ENCODE assay signal across 23 cellular contexts in the genomic region with DNA sequence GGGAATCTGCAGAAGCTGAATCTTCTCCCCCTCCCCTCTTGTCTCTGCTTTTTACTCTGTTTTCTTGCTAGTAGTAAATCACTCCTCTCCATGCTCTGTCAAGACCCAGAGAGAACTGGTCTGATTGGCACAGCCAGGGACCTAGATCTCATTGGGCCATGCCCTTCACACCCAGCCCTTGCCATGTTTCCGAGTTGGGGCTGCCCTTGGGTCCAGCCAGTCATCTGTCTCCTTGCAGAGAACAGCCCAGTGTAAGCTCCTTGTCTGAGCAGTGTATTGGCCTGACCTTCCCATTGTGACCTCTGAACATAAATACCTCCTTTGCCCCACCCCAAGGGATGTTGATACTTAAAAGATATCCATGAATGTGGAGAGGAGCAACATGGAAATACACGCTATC. TPM values are rescaled to one million over a fixed set of nuclear protein-coding genes. Genes with fewer than 3 reads are reported as not detected.
A peak's percentile ranks its signal among the peaks of the same experiment; 100 is the strongest.
DNase-seq lines count a peak whose midpoint lies in the region; ATAC-seq and TF ChIP-seq lines count a peak whose summit lies in the region.
"Had no signal": no experiment of that assay in that cellular context is flagged by ENCODE, and none has a peak within 500 bp of the region (broad histone marks: within the 10 kb centered on the region; RNA-seq: fewer than 3 reads in every experiment).

No MANE protein-coding gene starts in this region.

- H3K9me3 Mint-ChIP-seq in nephron (no peaks in the 10 kb centered on the region), type B pancreatic cell (no peaks in the 10 kb centered on the region)
- H3K9me3 Mint-ChIP-seq: activated naive CD8-positive, alpha-beta T cell treated with anti-CD3 and anti-CD28 coated beads, Interleukin-2, amount 10 ng/mL, durations not matched to agents 7 days and 5 days; activated T-helper 2 cell treated with anti-CD3 and anti-CD28 coated beads, Interferon-gamma antibody, Interleukin-2, Interleukin-4, amounts not matched to agents 10 μg/mL and 5 μg/mL and 100 μg/mL, durations not matched to agents 14 hours and 24 hours and 36 hours had no signal

- no peak for DNase-seq in right atrium auricular region (ENCODE audit: low spot score)
- no peak for DNase-seq in left cardiac atrium
- no peak for DNase-seq in type B pancreatic cell (ENCODE audit: extremely low spot score, unreplicated experiment)
- DNase-seq in PC-3, result no peak
- DNase-seq in NCI-H524 (lab: John Stamatoyannopoulos, UW), result no peak
- DNase-seq: activated CD4-positive, alpha-beta T cell treated with anti-CD3 and anti-CD28 coated beads for 48 hours; activated naive CD8-positive, alpha-beta T cell treated with anti-CD3 and anti-CD28 coated beads, Interleukin-2, amount 10 ng/mL, durations not matched to agents 7 days and 5 days; MV-4-11; NCI-H1694 treated with DMSO at 0.1 percent for 48 hours; NCI-H774; OCI-M1; SIG-M5; stimulated activated CD4-positive, alpha-beta T cell treated with anti-CD3 and anti-CD28 coated beads, Interleukin-4, amount 100 ng/mL, for 4 hours had no signal

- no peak overlapping the region for H3K4me2 ChIP-seq in PC-3 (ENCODE audit: low read length)
- H3K4me2 ChIP-seq: KMS-11 had no signal

- CTCF ChIA-PET in PC-3 (lab: Charles Lee), result no interaction called here

- H3K36me3 Mint-ChIP-seq in nephron (ENCODE audit: low read depth), result no peaks in the 10 kb centered on the region
- H3K36me3 Mint-ChIP-seq in type B pancreatic cell, result no peaks in the 10 kb centered on the region
- H3K36me3 Mint-ChIP-seq: activated naive CD8-positive, alpha-beta T cell treated with anti-CD3 and anti-CD28 coated beads, Interleukin-2, amount 10 ng/mL, durations not matched to agents 7 days and 5 days had no signal

- H2AFZ ChIP-seq in PC-3 (ENCODE audit: low read length), result no peak overlapping the region

- peaks cover 34% of the 10 kb centered on the region for H3K4me1 Mint-ChIP-seq in nephron
- peaks cover 16% of the 10 kb centered on the region for H3K4me1 Mint-ChIP-seq in type B pancreatic cell (ENCODE audit: unreplicated experiment)

- H3K4me3 ChIP-seq in right atrium auricular region (no peak overlapping the region), PC-3 (ENCODE audit: low read length) (no peak overlapping the region)
- H3K4me3 ChIP-seq: BLaER1 treated with 17β-estradiol and CSF1 and Interleukin-3, amounts not matched to agents 10 nM and 100 nM; HAP-1; vagina had no signal

- intact Hi-C loops in left cardiac atrium (cut with DNase I) (no loop called here), PC-3 (cut with micrococcal nuclease) (loop anchor here (10.0 kb wide), 1 partner anchor 275 kb away; no protein-coding TSS in a partner anchor)

- no peaks in the 10 kb centered on the region for H3K9me2 ChIP-seq in PC-3 (replicated peaks; ENCODE audit: low read length)

- H3K9me3 ChIP-seq in right atrium auricular region (no peaks in the 10 kb centered on the region), PC-3 (ENCODE audit: low read length) (no peaks in the 10 kb centered on the region)
- H3K9me3 ChIP-seq: BLaER1 treated with 17β-estradiol and CSF1 and Interleukin-3, amounts not matched to agents 10 nM and 100 nM; HAP-1; vagina had no signal

- H3K27ac Mint-ChIP-seq in nephron, result no peak overlapping the region
- H3K27ac Mint-ChIP-seq in type B pancreatic cell, result peak overlapping the region; percentile 73
- H3K27ac Mint-ChIP-seq: activated naive CD8-positive, alpha-beta T cell treated with anti-CD3 and anti-CD28 coated beads, Interleukin-2, amount 10 ng/mL, durations not matched to agents 7 days and 5 days; activated T-helper 2 cell treated with anti-CD3 and anti-CD28 coated beads, Interferon-gamma antibody, Interleukin-2, Interleukin-4, amounts not matched to agents 10 μg/mL and 5 μg/mL and 100 μg/mL, durations not matched to agents 14 hours and 24 hours and 36 hours had no signal

- TF ChIP-seq CTCF in right atrium auricular region (IDR thresholded peaks at IDR 0.05) (no peak), nephron (IDR thresholded peaks at IDR 0.05; ENCODE audit: unreplicated experiment in 3 of 3) (no peak), type B pancreatic cell (conservative IDR thresholded peaks at IDR 0.05) (no peak), PC-3 (conservative IDR thresholded peaks at IDR 0.05; ENCODE audit: low read depth, low read length) (no peak)

- H3K4me1 ChIP-seq in right atrium auricular region (peaks cover 0 to 91% of the 10 kb centered on the region in 2 donors), PC-3 (ENCODE audit: insufficient read depth, low read length) (peaks cover 9% of the 10 kb centered on the region; the same call in 1 of the 2 replicates)

- H3K4me3 Mint-ChIP-seq in nephron, result peak overlapping the region; percentile 58 to 70 (median 58)
- H3K4me3 Mint-ChIP-seq in type B pancreatic cell, result peak overlapping the region; percentile 79
- H3K4me3 Mint-ChIP-seq: activated naive CD8-positive, alpha-beta T cell treated with anti-CD3 and anti-CD28 coated beads, Interleukin-2, amount 10 ng/mL, durations not matched to agents 7 days and 5 days had no signal

- peak overlapping the region; percentile 91 to 92 for H3K27ac ChIP-seq in right atrium auricular region
- no peak overlapping the region for H3K27ac ChIP-seq in PC-3 (ENCODE audit: low read length)
- H3K27ac ChIP-seq: BLaER1 treated with 17β-estradiol and CSF1 and Interleukin-3, amounts not matched to agents 10 nM and 100 nM; KMS-11; vagina had no signal

- H3K9ac ChIP-seq in PC-3 (ENCODE audit: low read length), result no peak overlapping the region
- H3K9ac ChIP-seq: BLaER1 treated with 17β-estradiol and CSF1 and Interleukin-3, amounts not matched to agents 10 nM and 100 nM; KMS-11 had no signal

- peaks cover 15% of the 10 kb centered on the region for H3K27me3 Mint-ChIP-seq in nephron (ENCODE audit: low read depth)
- H3K27me3 Mint-ChIP-seq in type B pancreatic cell, result peaks cover 11% of the 10 kb centered on the region

- POLR2A ChIA-PET in PC-3 (lab: Charles Lee; ENCODE audit: unreplicated experiment), result no interaction called here

- H3K27me3 ChIP-seq in right atrium auricular region (no peaks in the 10 kb centered on the region), PC-3 (ENCODE audit: low read length) (no peaks in the 10 kb centered on the region)
- H3K27me3 ChIP-seq: vagina had no signal

- no peaks in the 10 kb centered on the region for H4K20me1 ChIP-seq in PC-3 (ENCODE audit: low read length)

- no peaks in the 10 kb centered on the region for H3F3A ChIP-seq in PC-3 (ENCODE audit: low read length, unreplicated experiment)

- no TSS peak for BruUV-seq in PC-3 (replicated peaks; lab: Mats Ljungman, UMichigan)

- H3K36me3 ChIP-seq in right atrium auricular region (no peaks in the 10 kb centered on the region), PC-3 (ENCODE audit: low read depth, low read length) (no peaks in the 10 kb centered on the region)
- H3K36me3 ChIP-seq: BLaER1 treated with 17β-estradiol and CSF1 and Interleukin-3, amounts not matched to agents 10 nM and 100 nM; HAP-1; vagina had no signal

- H3K79me2 ChIP-seq in PC-3 (ENCODE audit: low read length), result no peaks in the 10 kb centered on the region

- ATAC-seq in left cardiac atrium (no peak), PC-3 (no peak)
- ATAC-seq: left lobe of liver had no signal

RNA-seq across cellular contexts. Expression of gene MMP15, which starts 3.9 kb away (rescaled TPM):
- total RNA-seq in right atrium auricular region, result 10 to 100 TPM; 36.9 to 52.3 TPM
- 10 to 100 TPM; 46.2 to 52.9 TPM for total RNA-seq in left cardiac atrium
- total RNA-seq in type B pancreatic cell (ENCODE audit: low replicate concordance), result 33.2 and 46.3 TPM in 2 replicates
- total RNA-seq in PC-3 (2014; rRNA removed), result 6.3 and 9.4 TPM in 2 replicates

RNA-seq across cellular contexts. Expression of gene USB1, which starts 28.2 kb away (rescaled TPM):
- total RNA-seq in right atrium auricular region, result 10 to 100 TPM; 32.2 to 43.2 TPM
- 10 to 100 TPM; 32.3 to 37.7 TPM for total RNA-seq in left cardiac atrium
- 39.7 and 42.9 TPM in 2 replicates for total RNA-seq in type B pancreatic cell (ENCODE audit: low replicate concordance)
- 18.7 and 25.1 TPM in 2 replicates for total RNA-seq in PC-3 (2014; rRNA removed)

RNA-seq across cellular contexts. Expression of gene ZNF319, which starts 28.9 kb away (rescaled TPM):
- total RNA-seq in right atrium auricular region (1 to 10 TPM; 5.1 to 6.6 TPM), left cardiac atrium (1 to 10 TPM; 5.9 to 8.1 TPM), type B pancreatic cell (ENCODE audit: low replicate concordance) (13.7 and 14.2 TPM in 2 replicates), PC-3 (2014; rRNA removed) (2.2 TPM in 2 replicates)

RNA-seq across cellular contexts. Expression of gene CNGB1, which starts 58.5 kb away (rescaled TPM):
- not detected for total RNA-seq in right atrium auricular region
- total RNA-seq in left cardiac atrium, result not detected
- 0.19 and 2.3 TPM in 2 replicates for total RNA-seq in type B pancreatic cell (ENCODE audit: low replicate concordance)
- total RNA-seq in PC-3 (2014; rRNA removed), result 0.04 TPM in 1 of 2 replicates, not detected in the other
- total RNA-seq: activated naive CD8-positive, alpha-beta T cell treated with anti-CD3 and anti-CD28 coated beads, Interleukin-2, amount 10 ng/mL, durations not matched to agents 7 days and 5 days; activated T-helper 2 cell treated with anti-CD3 and anti-CD28 coated beads, Interferon-gamma antibody, Interleukin-2, Interleukin-4, amounts not matched to agents 10 μg/mL and 5 μg/mL and 100 μg/mL, durations not matched to agents 14 hours and 24 hours and 36 hours; fibroblast of lung; HT-29; left lobe of liver; subcutaneous adipose tissue; vagina had no signal
